Comparison of ENCODE assay signal across 23 cellular contexts in genomic region chr1:180695282-180695681, GRCh38.
DNase-seq lines count a peak whose midpoint lies in the region; ATAC-seq, FAIRE-seq and TF ChIP-seq lines count a peak whose summit lies in the region.
"Had no signal": no experiment of that assay in that cellular context is flagged by ENCODE, and none has a peak within 500 bp of the region (broad histone marks: within the 10 kb centered on the region; RNA-seq: fewer than 3 reads in every experiment).

No MANE protein-coding gene starts in this region.

- H3K79me2 ChIP-seq in K562 (ENCODE audit: control insufficient read depth, insufficient read depth, low read length) = peaks cover 61% of the 10 kb centered on the region

- no peak for FAIRE-seq in K562 (lab: Jason Lieb, UNC)
- FAIRE-seq: A204.1, GM12878, H1 had no signal

- POLR2A ChIA-PET in Caco-2 (lab: Charles Lee) = no interaction called here
- POLR2A ChIA-PET in K562 (lab: Yijun Ruan, JAX) = interaction anchor here (0.7 kb wide), 1 partner anchor 18 kb away, joined by 5 read pairs; no protein-coding TSS in a partner anchor

- BruUV-seq in Caco-2 (replicated peaks; lab: Mats Ljungman, UMichigan) (no TSS peak), K562 (replicated peaks; lab: Mats Ljungman, UMichigan) (no TSS peak)

- H3K36me3 ChIP-seq in Caco-2 (ENCODE audit: control insufficient read depth, insufficient read depth, low read length) (no peaks in the 10 kb centered on the region), K562 (ENCODE audit: control insufficient read depth, insufficient read depth, low read length) (no peaks in the 10 kb centered on the region), heart left ventricle (no peaks in the 10 kb centered on the region)
- H3K36me3 ChIP-seq: BE2C had no signal

- H3K27me3 ChIP-seq in Caco-2 (replicated peaks; ENCODE audit: control insufficient read depth, insufficient read depth, low read length) = no peaks in the 10 kb centered on the region
- H3K27me3 ChIP-seq in K562 (ENCODE audit: control insufficient read depth in 2 of 2, insufficient read depth in 2 of 2, low read length in 2 of 2) = no peaks in the 10 kb centered on the region
- no peaks in the 10 kb centered on the region for H3K27me3 ChIP-seq in heart left ventricle
- H3K27me3 ChIP-seq: BE2C; BLaER1 treated with 17β-estradiol and CSF1 and Interleukin-3, amounts not matched to agents 10 nM and 100 nM had no signal

- ATAC-seq in K562 (no peak), HG02970 (IDR thresholded peaks at IDR 0.05; ENCODE audit: low FRiP score, unreplicated experiment) (no peak), heart left ventricle (no peak)
- ATAC-seq: GM12878 had no signal

- TF ChIP-seq POLR2A in K562 (conservative IDR thresholded peaks at IDR 0.05) = no peak
- TF ChIP-seq POLR2A in heart left ventricle (IDR thresholded peaks at IDR 0.05) = no peak

- H3K27ac Mint-ChIP-seq in Caco-2 (ENCODE audit: unreplicated experiment) (peak overlapping the region; percentile 9), progenitor cell of endocrine pancreas (peak overlapping the region; percentile 17)
- H3K27ac Mint-ChIP-seq: CD4-positive, alpha-beta T cell had no signal

- H3K9me3 Mint-ChIP-seq in Caco-2 (ENCODE audit: unreplicated experiment) (peaks cover 42% of the 10 kb centered on the region), progenitor cell of endocrine pancreas (ENCODE audit: low read depth) (peaks cover 38% of the 10 kb centered on the region)

- in situ Hi-C loops in K562 (cut with MboI) = no loop called here

- TF ChIP-seq RAD21 in K562 (CRISPR knock-in tag; conservative IDR thresholded peaks at IDR 0.05 in 1 of 2, IDR thresholded peaks at IDR 0.05 in 1 of 2) = no peak

- no peak overlapping the region for H3K4me3 Mint-ChIP-seq in Caco-2 (ENCODE audit: unreplicated experiment)
- no peak overlapping the region for H3K4me3 Mint-ChIP-seq in progenitor cell of endocrine pancreas (ENCODE audit: low read depth)
- H3K4me3 Mint-ChIP-seq: CD14-positive monocyte; CD4-positive, alpha-beta T cell had no signal

- H3K4me3 ChIP-seq in Caco-2 (ENCODE audit: low read depth, low read length) (no peak overlapping the region), K562 (no peak overlapping the region), heart left ventricle (no peak overlapping the region)
- H3K4me3 ChIP-seq: BLaER1 treated with 17β-estradiol and CSF1 and Interleukin-3, amounts not matched to agents 10 nM and 100 nM; GM12878; GM23248 had no signal

- no peak overlapping the region for H3K27ac ChIP-seq in K562 (ENCODE audit: extremely low read depth, low read depth, low read length)
- H3K27ac ChIP-seq in heart left ventricle = no peak overlapping the region
- H3K27ac ChIP-seq: 22Rv1; BLaER1 treated with 17β-estradiol and CSF1 and Interleukin-3, amounts not matched to agents 10 nM and 100 nM; GM23248 had no signal

- H3K27me3 Mint-ChIP-seq in Caco-2 (ENCODE audit: insufficient read depth, unreplicated experiment) (no peaks in the 10 kb centered on the region), progenitor cell of endocrine pancreas (no peaks in the 10 kb centered on the region)
- H3K27me3 Mint-ChIP-seq: CD4-positive, alpha-beta T cell; CD8-positive, alpha-beta memory T cell had no signal

- H3K9me3 ChIP-seq in Caco-2 (peaks cover 9% of the 10 kb centered on the region), K562 (replicated peaks; ENCODE audit: control insufficient read depth, insufficient read depth, low read depth, low read length) (no peaks in the 10 kb centered on the region), heart left ventricle (peaks cover 0 to 38% (median 20%) of the 10 kb centered on the region in 12 donors)
- H3K9me3 ChIP-seq: BE2C had no signal

- no peak overlapping the region for H3K4me2 ChIP-seq in K562 (ENCODE audit: insufficient read depth, low read length)
- H3K4me2 ChIP-seq: BLaER1 treated with 17β-estradiol and CSF1 and Interleukin-3, amounts not matched to agents 10 nM and 100 nM had no signal

- WGBS in K562 (ENCODE audit: insufficient coverage, low coverage, missing lambda C conversion rate) = 96% methylated on average over 7 of the region's 8 CpGs
- WGBS in heart left ventricle, 4 donors = 83 to 96% (median 91%) methylated on average over 8 of the region's 8 CpGs

- no peaks in the 10 kb centered on the region for H3K9me1 ChIP-seq in K562 (ENCODE audit: control insufficient read depth, insufficient read depth, low read length)

- intact Hi-C loops in Caco-2 (cut with micrococcal nuclease; ENCODE audit: unreplicated experiment) = no loop called here
- intact Hi-C loops in K562 (cut with micrococcal nuclease) = no loop called here
- intact Hi-C loops in heart left ventricle (cut with DNase I) = no loop called here

- no peak overlapping the region for H3K9ac ChIP-seq in K562 (ENCODE audit: insufficient read depth in 1 of 2, low read depth in 2 of 2, low read length in 2 of 2)
- H3K9ac ChIP-seq: BLaER1 treated with 17β-estradiol and CSF1 and Interleukin-3, amounts not matched to agents 10 nM and 100 nM; GM23248 had no signal

- no peak overlapping the region for H2AFZ ChIP-seq in K562 (ENCODE audit: low read depth, low read length)
- H2AFZ ChIP-seq: GM23248 had no signal

- H4K20me1 ChIP-seq in K562 (replicated peaks; ENCODE audit: control insufficient read depth, insufficient read depth, low read length) = no peaks in the 10 kb centered on the region
- H4K20me1 ChIP-seq: BLaER1 treated with 17β-estradiol and CSF1 and Interleukin-3, amounts not matched to agents 10 nM and 100 nM had no signal

- DNase-seq in DMS53 (lab: John Stamatoyannopoulos, UW) (peak; percentile 7), DMS53 treated with DMSO at 0.1 percent for 48 hours (lab: John Stamatoyannopoulos, UW; ENCODE audit: unreplicated experiment) (no peak), Caco-2 (no peak), K562 (ENCODE audit: extremely low read depth in 1 of 4, low spot score in 3 of 4) (no peak), progenitor cell of endocrine pancreas (ENCODE audit: low spot score, unreplicated experiment) (no peak), heart left ventricle (no peak)
- DNase-seq: BE2C; Calu3; CD4-positive, alpha-beta T cell; CD8-positive, alpha-beta memory T cell; DMS79; EL; GDM1; GM23248; H7; HCEC 1CT had no signal

- H3K36me3 Mint-ChIP-seq in Caco-2 (ENCODE audit: insufficient read depth, unreplicated experiment) (peaks cover 6% of the 10 kb centered on the region), progenitor cell of endocrine pancreas (ENCODE audit: insufficient read depth) (peaks cover 34% of the 10 kb centered on the region)

- H3K4me1 Mint-ChIP-seq in Caco-2 (ENCODE audit: low read depth, unreplicated experiment) (peaks cover 16% of the 10 kb centered on the region), progenitor cell of endocrine pancreas (ENCODE audit: low read depth) (peaks cover 15% of the 10 kb centered on the region)
- H3K4me1 Mint-ChIP-seq: CD14-positive monocyte had no signal

- TF ChIP-seq CTCF in Caco-2 (IDR thresholded peaks at IDR 0.05; ENCODE audit: insufficient read depth in 1 of 2, low read depth in 1 of 2, low read length in 1 of 2, severe bottlenecking in 1 of 2, unreplicated experiment in 1 of 2) (no peak), K562 (IDR thresholded peaks at IDR 0.05 in 2 of 3, conservative IDR thresholded peaks at IDR 0.05 in 1 of 3; ENCODE audit: insufficient read depth in 2 of 3, low read depth in 1 of 3, low read length in 3 of 3) (no peak), progenitor cell of endocrine pancreas (IDR thresholded peaks at IDR 0.05; ENCODE audit: unreplicated experiment) (no peak), heart left ventricle (IDR thresholded peaks at IDR 0.05) (no peak)

- CTCF ChIA-PET in Caco-2 (lab: Charles Lee) (no interaction called here), K562 (lab: Yijun Ruan, JAX; ENCODE audit: low intra/inter-chr PET ratio) (interaction anchor here (0.6 kb wide), 1 partner anchor 390 kb away, joined by 3 read pairs; no protein-coding TSS in a partner anchor)

- H3K4me1 ChIP-seq in Caco-2 (no peaks in the 10 kb centered on the region; the same call in 1 of the 2 replicates), K562 (replicated peaks in 1 of 2; ENCODE audit: control insufficient read depth in 2 of 2, insufficient read depth in 2 of 2, low read length in 2 of 2) (no peaks in the 10 kb centered on the region), heart left ventricle (peaks cover 3 to 41% (median 23%) of the 10 kb centered on the region in 12 donors)
- H3K4me1 ChIP-seq: BLaER1 treated with 17β-estradiol and CSF1 and Interleukin-3, amounts not matched to agents 10 nM and 100 nM had no signal

- no peak for TF ChIP-seq EP300 in K562 (IDR thresholded peaks at IDR 0.05; ENCODE audit: low read length)

TF ChIP-seq in K562, 482 proteins besides CTCF, POLR2A, EP300 and RAD21 (continues in another document):
- TF ChIP-seq RFX7 (CRISPR knock-in tag; IDR thresholded peaks at IDR 0.05) (no peak), CREB5 (CRISPR knock-in tag; IDR thresholded peaks at IDR 0.05) (no peak), ZBTB33 (CRISPR knock-in tag; IDR thresholded peaks at IDR 0.05) (peak; percentile 51; the same call in 1 of the 2 replicates), BRD4 (IDR thresholded peaks at IDR 0.05) (no peak), MCM2 (IDR thresholded peaks at IDR 0.05; ENCODE audit: low read depth) (no peak)
